9 cellular contexts compared by ENCODE assay signal in the genomic region with DNA sequence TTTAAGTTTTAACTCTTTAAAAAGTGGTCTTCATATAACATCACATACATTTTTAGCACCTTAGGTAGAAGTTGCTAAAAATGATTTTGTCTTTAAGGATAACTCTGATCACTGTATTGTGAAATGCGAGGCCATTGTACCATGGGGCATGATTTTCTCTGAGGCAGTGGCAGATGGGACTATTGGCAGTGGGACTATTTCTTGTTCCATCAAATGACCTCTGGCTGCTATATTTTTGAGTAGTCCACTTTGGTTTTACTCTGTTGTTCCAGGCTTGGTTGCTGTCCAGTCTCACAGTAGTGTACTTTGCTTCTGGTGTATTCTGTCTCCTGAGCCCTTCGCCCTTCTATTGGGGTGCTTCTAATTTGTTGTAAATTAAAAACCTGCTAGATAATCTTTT.
"Had no signal": no experiment of that assay in that cellular context is flagged by ENCODE, and none has a peak within 500 bp of the region (broad histone marks: within the 10 kb centered on the region; RNA-seq: fewer than 3 reads in every experiment).

No MANE protein-coding gene starts in this region.

- H3K4me3 Mint-ChIP-seq: GM23338, H9, HFFc6 had no signal

- H3K36me3 ChIP-seq: HAP-1 had no signal

- H3K4me1 Mint-ChIP-seq: GM23338, H9 had no signal

- H3K27ac ChIP-seq: GM23248 had no signal

- H3K4me1 ChIP-seq: HAP-1 had no signal

- DNase-seq: GM23248, GOT3, H7, H9, HCEC 1CT, HFFc6 had no signal

- ATAC-seq: GM23338, HCT116 had no signal

- H3K27ac Mint-ChIP-seq: GM23338, H9, HFFc6 had no signal

- H3K4me3 ChIP-seq: GM23248, GM23338, HAP-1 had no signal
